In the genomic region with DNA sequence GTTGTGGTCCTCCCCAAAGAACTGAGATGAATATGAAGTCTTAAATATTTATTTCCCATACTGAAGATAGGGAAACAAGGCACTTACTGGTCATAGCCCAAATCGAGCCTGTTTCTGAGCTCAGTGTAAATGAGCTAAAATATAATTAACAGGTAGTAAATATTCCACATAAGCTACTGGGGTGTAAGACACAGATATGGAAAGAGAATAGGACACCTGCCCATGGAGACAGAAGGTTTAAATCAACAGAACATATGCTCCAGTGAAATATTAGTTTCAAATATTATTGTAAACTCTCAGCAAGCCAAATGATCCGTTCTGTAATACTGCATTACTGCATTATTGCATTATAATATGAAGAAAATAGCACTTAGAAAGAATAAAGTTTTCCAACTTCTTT, we compare ENCODE assay signal across 18 cellular contexts.
A peak's percentile ranks its signal among the peaks of the same experiment; 100 is the strongest.
DNase-seq lines count a peak whose midpoint lies in the region; ATAC-seq and TF ChIP-seq lines count a peak whose summit lies in the region.
"Had no signal": no experiment of that assay in that cellular context is flagged by ENCODE, and none has a peak within 500 bp of the region (broad histone marks: within the 10 kb centered on the region; RNA-seq: fewer than 3 reads in every experiment).

No MANE protein-coding gene starts in this region.

- no peak overlapping the region for H3K4me3 ChIP-seq in gastrocnemius medialis
- H3K4me3 ChIP-seq: A549; BLaER1 treated with 17β-estradiol and CSF1 and Interleukin-3, amounts not matched to agents 10 nM and 100 nM; GM12878 had no signal

- intact Hi-C loops in gastrocnemius medialis (cut with DNase I; ENCODE audit: low total_unique reads), result no loop called here

- no peak for TF ChIP-seq CTCF in gastrocnemius medialis (IDR thresholded peaks at IDR 0.05 in 4 of 5, conservative IDR thresholded peaks at IDR 0.05 in 1 of 5)

- in situ Hi-C loops in gastrocnemius medialis (cut with MboI; ENCODE audit: low sequenced_read_pairs in 4 of 4), result no loop called here

- DNase-seq in NCI-H2171 treated with DMSO at 0.1 percent for 48 hours (lab: John Stamatoyannopoulos, UW) (peak; percentile 65), NCI-H2171 (lab: John Stamatoyannopoulos, UW) (no peak), cerebellar nuclear complex (lab: John Stamatoyannopoulos, UW) (peak; percentile 63 to 86), pons (ENCODE audit: low spot score) (peak; percentile 7), gastrocnemius medialis (no peak)
- no peak for DNase-seq in activated CD4-positive, alpha-beta T cell treated with anti-CD3 and anti-CD28 coated beads for 4 hours
- DNase-seq: AML-193; Caco-2; Calu3; CD4-positive, alpha-beta T cell; CD8-positive, alpha-beta T cell; DMS79 treated with DMSO at 0.1 percent for 48 hours; GDM1 had no signal

- no peak overlapping the region for H3K27ac ChIP-seq in gastrocnemius medialis
- H3K27ac ChIP-seq: 22Rv1; A549; BLaER1 treated with 17β-estradiol and CSF1 and Interleukin-3, amounts not matched to agents 10 nM and 100 nM; C4-2B had no signal

- ATAC-seq in gastrocnemius medialis, result no peak
- ATAC-seq: A549; CD8-positive, alpha-beta T cell; GM12878 had no signal

- no peaks in the 10 kb centered on the region for H3K4me1 ChIP-seq in gastrocnemius medialis
- H3K4me1 ChIP-seq: A549; BLaER1 treated with 17β-estradiol and CSF1 and Interleukin-3, amounts not matched to agents 10 nM and 100 nM; Caco-2 had no signal

- TF ChIP-seq POLR2A in gastrocnemius medialis (IDR thresholded peaks at IDR 0.05), result no peak

- H3K36me3 ChIP-seq in gastrocnemius medialis, result no peaks in the 10 kb centered on the region
- H3K36me3 ChIP-seq: BLaER1 treated with 17β-estradiol and CSF1 and Interleukin-3, amounts not matched to agents 10 nM and 100 nM had no signal

- no peaks in the 10 kb centered on the region for H3K27me3 ChIP-seq in gastrocnemius medialis
- H3K27me3 ChIP-seq: BLaER1 treated with 17β-estradiol and CSF1 and Interleukin-3, amounts not matched to agents 10 nM and 100 nM had no signal

- H3K9me3 ChIP-seq in gastrocnemius medialis, result no peaks in the 10 kb centered on the region
- H3K9me3 ChIP-seq: A549, Caco-2 had no signal

Comparison
In these comparisons a context has a peak if more than half of its experiments do, and no peak if none do; other contexts are left out.
1. DNase-seq: peak in NCI-H2171 treated with DMSO at 0.1 percent for 48 hours (single experiment), cerebellar nuclear complex (2 of 2) and pons (single experiment); none in NCI-H2171 (single experiment), gastrocnemius medialis (0 of 2) and activated CD4-positive, alpha-beta T cell treated with anti-CD3 and anti-CD28 coated beads for 4 hours (0 of 2).